ENCODE assay signal across 12 cellular contexts in the genomic region with DNA sequence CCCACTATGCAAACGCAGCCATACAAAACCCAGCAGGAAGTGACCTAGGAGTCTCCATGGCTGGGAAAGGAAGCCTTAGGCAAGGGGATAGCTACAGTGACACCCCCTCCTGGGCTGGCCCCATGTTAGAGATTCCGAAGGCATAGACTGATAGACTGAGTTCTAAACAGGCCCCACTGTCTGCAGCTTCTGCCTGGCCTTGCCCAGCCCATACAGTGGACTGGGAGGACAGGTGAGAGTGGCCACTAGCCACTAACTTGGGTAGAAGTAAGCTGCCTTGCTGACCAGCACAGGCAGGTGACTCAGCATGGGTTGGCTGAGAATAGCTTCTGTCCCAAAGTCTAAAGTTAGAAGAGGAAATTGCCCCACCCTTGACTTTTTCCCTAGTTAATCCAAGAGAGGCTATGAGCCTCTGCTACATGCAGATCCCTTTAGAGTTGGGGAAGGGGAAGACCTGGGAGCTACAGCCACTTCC.
A peak's percentile ranks its signal among the peaks of the same experiment; 100 is the strongest.
DNase-seq lines count a peak whose midpoint lies in the region; ATAC-seq and TF ChIP-seq lines count a peak whose summit lies in the region.
"Had no signal": no experiment of that assay in that cellular context is flagged by ENCODE, and none has a peak within 500 bp of the region (broad histone marks: within the 10 kb centered on the region; RNA-seq: fewer than 3 reads in every experiment).

No MANE protein-coding gene starts in this region.

- H3K4me1 ChIP-seq in RWPE2 (ENCODE audit: insufficient read depth, poor library complexity, severe bottlenecking) (no peaks in the 10 kb centered on the region), heart right ventricle (peaks cover 8 to 37% (median 19%) of the 10 kb centered on the region in 9 donors)

- H3K9me3 ChIP-seq in RWPE2 (ENCODE audit: severe bottlenecking): no peaks in the 10 kb centered on the region
- no peaks in the 10 kb centered on the region for H3K9me3 ChIP-seq in heart right ventricle

- TF ChIP-seq CTCF in RWPE2 (IDR thresholded peaks at IDR 0.05; ENCODE audit: poor library complexity, severe bottlenecking) (no peak), heart right ventricle (IDR thresholded peaks at IDR 0.05) (no peak), omental fat pad (IDR thresholded peaks at IDR 0.05) (no peak)

- WGBS in heart right ventricle, 2 donors: 55 to 67% methylated on average over 2 of the region's 2 CpGs

- H3K27ac ChIP-seq in RWPE2 (ENCODE audit: poor library complexity, severe bottlenecking) (no peak overlapping the region), heart right ventricle (peak overlapping the region in 9 of 10 donors; percentile 14 to 72 (median 43))

- no peaks in the 10 kb centered on the region for H3K27me3 ChIP-seq in RWPE2 (ENCODE audit: insufficient read depth, poor library complexity, severe bottlenecking)
- no peaks in the 10 kb centered on the region for H3K27me3 ChIP-seq in heart right ventricle

- ATAC-seq in RWPE2 (ENCODE audit: low read depth): peak; percentile 61; the same call in 2 of the 3 replicates
- peak; percentile 26 to 88 (median 78) for ATAC-seq in heart right ventricle
- ATAC-seq in omental fat pad (ENCODE audit: low FRiP score): peak; percentile 29
- no peak for ATAC-seq in GM19397 (IDR thresholded peaks at IDR 0.05; ENCODE audit: unreplicated experiment)
- ATAC-seq: T-helper 17 cell had no signal

- intact Hi-C loops in heart right ventricle (cut with DNase I): loop anchor here in 1 of 10 donors (5.0 kb wide), 1 partner anchor 231 kb away; no protein-coding TSS in a partner anchor

- H3K36me3 ChIP-seq in RWPE2 (ENCODE audit: low read depth) (no peaks in the 10 kb centered on the region), heart right ventricle (no peaks in the 10 kb centered on the region)

- peak; percentile 18 for DNase-seq in Daoy (ENCODE audit: low read depth)
- DNase-seq in RWPE2 (ENCODE audit: low spot score): no peak
- DNase-seq in heart right ventricle: peak in 1 of 2 donors; percentile 51
- no peak for DNase-seq in omental fat pad (ENCODE audit: low spot score)
- no peak for DNase-seq in foreskin melanocyte
- DNase-seq in KG1 (lab: John Stamatoyannopoulos, UW): no peak
- DNase-seq in NCI-H524 treated with DMSO at 0.1 percent for 48 hours (lab: John Stamatoyannopoulos, UW): no peak
- DNase-seq: activated CD4-positive, alpha-beta T cell treated with anti-CD3 and anti-CD28 coated beads, Interleukin-2, amount 50 U/mL, for 48 hours; central memory CD4-positive, alpha-beta T cell; Kasumi-1; T-helper 17 cell had no signal

- no peak overlapping the region for H3K4me3 ChIP-seq in RWPE2 (ENCODE audit: severe bottlenecking)
- no peak overlapping the region for H3K4me3 ChIP-seq in heart right ventricle
